Comparison of ENCODE assay signal across 16 cellular contexts in genomic region chr1:118945460-118945859, GRCh38. TPM values are rescaled to one million over a fixed set of nuclear protein-coding genes. Genes with fewer than 3 reads are reported as not detected.
DNase-seq lines count a peak whose midpoint lies in the region; ATAC-seq lines count a peak whose summit lies in the region.
"Had no signal": no experiment of that assay in that cellular context is flagged by ENCODE, and none has a peak within 500 bp of the region (broad histone marks: within the 10 kb centered on the region; RNA-seq: fewer than 3 reads in every experiment).

No MANE protein-coding gene starts in this region.

- no peak overlapping the region for H3K4me3 ChIP-seq in MG63
- H3K4me3 ChIP-seq: esophagus muscularis mucosa, lower lobe of right lung had no signal

- peak; percentile 18 for DNase-seq in DMS 273 (lab: John Stamatoyannopoulos, UW; ENCODE audit: unreplicated experiment)
- DNase-seq in DMS 273 treated with DMSO at 0.1 percent for 48 hours (lab: John Stamatoyannopoulos, UW) = no peak
- DNase-seq in MG63 = peak; percentile 71
- peak; percentile 19 for DNase-seq in epidermal melanocyte (ENCODE audit: insufficient read length, low spot score)
- DNase-seq in stromal cell of bone marrow (ENCODE audit: low read depth) = peak; percentile 51
- no peak for DNase-seq in NCI-H2171 treated with DMSO at 0.1 percent for 48 hours (lab: John Stamatoyannopoulos, UW)
- DNase-seq: activated naive CD8-positive, alpha-beta T cell treated with anti-CD3 and anti-CD28 coated beads for 36 hours; caudate nucleus; head of caudate nucleus; immature natural killer cell; lower lobe of right lung; naive B cell; T-helper 1 cell had no signal

- peaks cover 38% of the 10 kb centered on the region for H3K36me3 ChIP-seq in MG63
- H3K36me3 ChIP-seq: esophagus muscularis mucosa, lower lobe of right lung had no signal

- no peak for ATAC-seq in activated CD4-positive, CD25-positive, alpha-beta regulatory T cell treated with anti-CD3 and anti-CD28 coated beads, Interleukin-2, amount 50 U/mL, for 24 hours
- ATAC-seq in HG03039 (IDR thresholded peaks at IDR 0.05; ENCODE audit: unreplicated experiment) = no peak
- ATAC-seq: lower lobe of right lung had no signal

- H3K9me3 ChIP-seq in MG63 = no peaks in the 10 kb centered on the region
- H3K9me3 ChIP-seq: esophagus muscularis mucosa, lower lobe of right lung had no signal

- H3K27me3 ChIP-seq in MG63 = no peaks in the 10 kb centered on the region
- H3K27me3 ChIP-seq: esophagus muscularis mucosa had no signal

RNA-seq across cellular contexts. Expression of gene TBX15, which starts 42.7 kb away (rescaled TPM):
- 6.5 and 9.7 TPM in 2 replicates for total RNA-seq in MG63 (2014; rRNA removed; shearing (Covaris generic); ENCODE audit: low replicate concordance)
- total RNA-seq: activated naive CD8-positive, alpha-beta T cell treated with anti-CD3 and anti-CD28 coated beads for 36 hours had no signal

Comparison
In these comparisons a context has a peak if more than half of its experiments do, and no peak if none do; other contexts are left out.
1. DNase-seq: peak in DMS 273 (single experiment), MG63 (single experiment), epidermal melanocyte (single experiment) and stromal cell of bone marrow (single experiment); none in DMS 273 treated with DMSO at 0.1 percent for 48 hours (single experiment) and NCI-H2171 treated with DMSO at 0.1 percent for 48 hours (single experiment).